Comparison of ENCODE assay signal across 8 cellular contexts in genomic region chr19:39897511-39898245, GRCh38. TPM values are rescaled to one million over a fixed set of nuclear protein-coding genes. Genes with fewer than 3 reads are reported as not detected.
DNase-seq lines count a peak whose midpoint lies in the region; FAIRE-seq and TF ChIP-seq lines count a peak whose summit lies in the region.
"Not testable (repeated sequence)": the region's sequence is repeated elsewhere in the genome, so short reads cannot be mapped to it uniquely, and the experiment has no call there.

No MANE protein-coding gene starts in this region.

- not testable (repeated sequence) for H3K9me2 ChIP-seq in SK-N-SH

- WGBS in SK-N-SH (ENCODE audit: low lambda C conversion rate), result 46% methylated on average over 4 of the region's 13 CpGs
- WGBS in liver, result 8% methylated on average over 13 of the region's 13 CpGs

- H3K79me2 ChIP-seq in SK-N-SH (ENCODE audit: insufficient read depth), result not testable (repeated sequence)

- H3K36me3 ChIP-seq in SK-N-SH (replicated peaks in 1 of 2; ENCODE audit: control insufficient read depth in 1 of 2, insufficient read depth in 2 of 2, low read length in 1 of 2); liver (ENCODE audit: control insufficient read depth in 4 of 4, insufficient read depth in 3 of 4, low read depth in 1 of 4, low read length in 3 of 4): not testable (repeated sequence)

- DNase-seq in AML-193 (lab: John Stamatoyannopoulos, UW), result peak; percentile 15 to 18
- peak; percentile 67 for DNase-seq in GM19239 (ENCODE audit: insufficient read length, low spot score)
- DNase-seq in NCI-H1092 treated with DMSO at 0.1 percent for 48 hours (lab: John Stamatoyannopoulos, UW), result peak; percentile 8
- peak; percentile 42 for DNase-seq in SK-N-SH
- DNase-seq in activated T-cell treated with anti-CD3 and anti-CD28 coated beads, Interleukin-2, amount 50 U/mL, for 1 hour, result peak; percentile 48
- peak; percentile 22 for DNase-seq in effector CD4-positive, alpha-beta T cell
- DNase-seq in stimulated activated CD4-positive, alpha-beta T cell treated with anti-CD3 and anti-CD28 coated beads, Interleukin-15, amount 100 ng/mL, for 1 hour (ENCODE audit: low read depth in 1 of 2, low spot score in 1 of 2), result peak; percentile 18 to 44

- H3K4me1 ChIP-seq in SK-N-SH (ENCODE audit: control insufficient read depth in 1 of 2, insufficient read depth in 2 of 2, low read depth in 1 of 2, low read length in 1 of 2); liver (ENCODE audit: control insufficient read depth in 4 of 4, insufficient read depth in 4 of 4, low read length in 3 of 4): not testable (repeated sequence)

- CTCF ChIA-PET in SK-N-SH (lab: Yijun Ruan, JAX), result not testable (repeated sequence)

- not testable (repeated sequence) for TF ChIP-seq CTCF in SK-N-SH (IDR thresholded peaks at IDR 0.05)
- TF ChIP-seq CTCF in liver (IDR thresholded peaks at IDR 0.05; ENCODE audit: low read depth, low read length, missing input control), result peak; percentile 25

- H3K9ac ChIP-seq in SK-N-SH; liver (ENCODE audit: low read depth in 1 of 2, low read length in 2 of 2): not testable (repeated sequence)

- H2AFZ ChIP-seq in SK-N-SH (ENCODE audit: low read depth), result not testable (repeated sequence)

- H3K27me3 ChIP-seq in SK-N-SH (ENCODE audit: insufficient read depth); liver (ENCODE audit: control insufficient read depth in 4 of 4, insufficient read depth in 4 of 4, low read length in 3 of 4): not testable (repeated sequence)

- H4K20me1 ChIP-seq in SK-N-SH (ENCODE audit: insufficient read depth), result not testable (repeated sequence)

- FAIRE-seq in GM19239 (lab: Jason Lieb, UNC), result not testable (repeated sequence)

- H3K4me2 ChIP-seq in SK-N-SH, result not testable (repeated sequence)

- not testable (repeated sequence) for H3F3A ChIP-seq in SK-N-SH (replicated peaks; ENCODE audit: insufficient read depth)

- not testable (repeated sequence) for H3K9me3 ChIP-seq in SK-N-SH; liver (ENCODE audit: control insufficient read depth in 4 of 4, low read length in 3 of 4)

- not testable (repeated sequence) for H3K4me3 ChIP-seq in SK-N-SH (ENCODE audit: low read depth in 2 of 2, low read length in 1 of 2); liver (ENCODE audit: low read depth in 1 of 3, low read length in 3 of 3)

- POLR2A ChIA-PET in SK-N-SH (lab: Yijun Ruan, JAX), result not testable (repeated sequence)

- not testable (repeated sequence) for TF ChIP-seq EP300 in SK-N-SH (IDR thresholded peaks at IDR 0.05; ENCODE audit: borderline replicate concordance in 1 of 2, low read depth in 1 of 2, low read length in 1 of 2)

- H3K27ac ChIP-seq in SK-N-SH (ENCODE audit: low read depth in 2 of 2, low read length in 1 of 2); liver (ENCODE audit: low read depth in 1 of 2, low read length in 2 of 2): not testable (repeated sequence)

- not testable (repeated sequence) for TF ChIP-seq RAD21 in SK-N-SH (IDR thresholded peaks at IDR 0.05; ENCODE audit: low read length)
- peak; percentile 44 to 63 for TF ChIP-seq RAD21 in liver (IDR thresholded peaks at IDR 0.05)

RNA-seq across cellular contexts. Expression of gene FCGBP, which starts 36.8 kb away (rescaled TPM):
- 0.07 and 0.10 TPM in 2 replicates for polyA plus RNA-seq in SK-N-SH (2012; rRNA removed)
- 0.01 TPM in 2 replicates for polyA plus RNA-seq in SK-N-SH (2012; cell fraction: cytosol; rRNA removed)
- polyA plus RNA-seq in SK-N-SH (2012; cell fraction: nucleus; rRNA removed), result 0.18 and 0.29 TPM in 2 replicates
- total RNA-seq in liver, result 10 to 100 TPM in 1 of 2 donors, 1 to 10 TPM in 1; 1.5 to 32.9 TPM
- polyA plus RNA-seq in liver, result under 1 TPM; 0.08 to 0.39 TPM

RNA-seq across cellular contexts. Expression of gene FBL, which starts 51.5 kb away (rescaled TPM):
- polyA plus RNA-seq in SK-N-SH (2012; rRNA removed), result 340 and 371 TPM in 2 replicates
- polyA plus RNA-seq in SK-N-SH (2012; cell fraction: cytosol; rRNA removed), result 248 and 314 TPM in 2 replicates
- polyA plus RNA-seq in SK-N-SH (2012; cell fraction: nucleus; rRNA removed), result 135 and 169 TPM in 2 replicates
- 10 to 100 TPM; 36.1 to 96.2 TPM for total RNA-seq in liver
- polyA plus RNA-seq in liver, result 10 to 100 TPM; 23.3 to 79.3 TPM

Comparison
In these comparisons a context has a peak if more than half of its experiments do, and no peak if none do; other contexts are left out.
1. DNase-seq: peak in every context shown above with its lines; median percentile 67 in GM19239; 48 in activated T-cell treated with anti-CD3 and anti-CD28 coated beads, Interleukin-2, amount 50 U/mL, for 1 hour; 42 in SK-N-SH; 31 in stimulated activated CD4-positive, alpha-beta T cell treated with anti-CD3 and anti-CD28 coated beads, Interleukin-15, amount 100 ng/mL, for 1 hour; 22 in effector CD4-positive, alpha-beta T cell; 16 in AML-193; 8 in NCI-H1092 treated with DMSO at 0.1 percent for 48 hours.